ENCODE assay signal across 8 cellular contexts in the genomic region with DNA sequence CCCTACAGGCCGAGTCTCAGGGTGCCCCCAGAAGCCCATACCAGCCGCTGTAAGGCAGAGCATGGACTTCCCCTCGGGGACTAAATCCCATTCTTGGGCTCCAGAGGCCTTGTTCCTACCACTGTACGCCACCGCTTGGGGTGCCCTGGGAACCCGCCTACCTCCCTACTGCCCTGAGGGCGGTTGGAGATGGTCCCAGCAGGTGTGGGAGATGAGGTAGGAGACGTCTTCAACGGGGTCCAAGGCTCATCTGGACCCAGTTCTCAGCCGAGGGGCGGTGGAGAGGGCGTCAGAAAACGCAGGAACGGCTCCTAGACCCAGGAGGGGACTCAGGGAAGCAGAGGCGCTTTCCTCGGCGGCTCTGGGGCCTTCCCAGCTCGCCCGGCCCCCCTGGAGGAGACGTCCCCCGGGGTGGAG. TPM values are rescaled to one million over a fixed set of nuclear protein-coding genes. Genes with fewer than 3 reads are reported as not detected.
DNase-seq lines count a peak whose midpoint lies in the region; ATAC-seq and TF ChIP-seq lines count a peak whose summit lies in the region.

No MANE protein-coding gene starts in this region.

- H3K27ac ChIP-seq in cardiac muscle cell (peak overlapping the region; percentile 83), upper lobe of left lung (peak overlapping the region in 2 of 4 donors; percentile 55 to 56)

- no peak for ATAC-seq in Right ventricle myocardium superior (ENCODE audit: poor library complexity)
- ATAC-seq in effector memory CD8-positive, alpha-beta T cell (replicated peaks): no peak
- ATAC-seq in naive thymus-derived CD8-positive, alpha-beta T cell: no peak
- no peak for ATAC-seq in upper lobe of left lung (ENCODE audit: low FRiP score in 2 of 2)
- no peak for ATAC-seq in HG02840 (IDR thresholded peaks at IDR 0.05; ENCODE audit: low FRiP score, unreplicated experiment)

- intact Hi-C loops in Right ventricle myocardium superior (cut with DNase I): no loop called here

- no peaks in the 10 kb centered on the region for H3K9me3 ChIP-seq in cardiac muscle cell (ENCODE audit: low read depth)
- peaks cover 8 to 48% (median 24%) of the 10 kb centered on the region in 4 donors for H3K9me3 ChIP-seq in upper lobe of left lung

- no peaks in the 10 kb centered on the region for H3K27me3 ChIP-seq in cardiac muscle cell
- no peaks in the 10 kb centered on the region for H3K27me3 ChIP-seq in upper lobe of left lung

- H3K4me1 ChIP-seq in cardiac muscle cell (ENCODE audit: low read depth) (peaks cover under 1% of the 10 kb centered on the region), upper lobe of left lung (peaks cover 13 to 23% (median 14%) of the 10 kb centered on the region in 4 donors)

- peak overlapping the region; percentile 90 to 92 for H3K4me3 Mint-ChIP-seq in effector memory CD8-positive, alpha-beta T cell
- peak overlapping the region in 7 of 10 donors; percentile 26 to 98 (median 96) for H3K4me3 Mint-ChIP-seq in naive thymus-derived CD8-positive, alpha-beta T cell

- POLR2A ChIA-PET in naive thymus-derived CD8-positive, alpha-beta T cell (lab: Charles Lee): interaction anchor here (0.7 to 1.9 kb wide), 8 partner anchors 31 to 164 kb away, joined by 3 to 6 read pairs (median 4); a partner anchor contains a TSS

- H3K4me3 ChIP-seq in cardiac muscle cell (no peak overlapping the region), upper lobe of left lung (peak overlapping the region in 3 of 4 donors; percentile 47 to 82 (median 74))

- DNase-seq in cardiac muscle cell (ENCODE audit: low read depth in 1 of 2, low spot score in 1 of 2): no peak
- DNase-seq in Right ventricle myocardium superior: no peak
- no peak for DNase-seq in effector memory CD8-positive, alpha-beta T cell
- DNase-seq in naive thymus-derived CD8-positive, alpha-beta T cell: no peak
- no peak for DNase-seq in upper lobe of left lung
- DNase-seq in Kasumi-1 (lab: John Stamatoyannopoulos, UW): no peak
- DNase-seq in NCI-H345 treated with DMSO at 0.1 percent for 48 hours (lab: John Stamatoyannopoulos, UW; ENCODE audit: unreplicated experiment): no peak

- no peaks in the 10 kb centered on the region for H3K27me3 Mint-ChIP-seq in effector memory CD8-positive, alpha-beta T cell
- no peaks in the 10 kb centered on the region for H3K27me3 Mint-ChIP-seq in naive thymus-derived CD8-positive, alpha-beta T cell

- peaks cover 9 to 32% of the 10 kb centered on the region in 2 donors for H3K9me3 Mint-ChIP-seq in effector memory CD8-positive, alpha-beta T cell
- H3K9me3 Mint-ChIP-seq in naive thymus-derived CD8-positive, alpha-beta T cell: peaks cover 18 to 69% (median 44%) of the 10 kb centered on the region in 9 donors

- TF ChIP-seq POLR2A in upper lobe of left lung (IDR thresholded peaks at IDR 0.05): no peak

- H3K36me3 ChIP-seq in cardiac muscle cell: no peaks in the 10 kb centered on the region
- peaks cover 0 to 3% (median 1%) of the 10 kb centered on the region in 4 donors for H3K36me3 ChIP-seq in upper lobe of left lung

- TF ChIP-seq CTCF in cardiac muscle cell (IDR thresholded peaks at IDR 0.05; ENCODE audit: low read depth, low read length) (no peak), upper lobe of left lung (IDR thresholded peaks at IDR 0.05) (no peak)

- no peak for TF ChIP-seq EP300 in upper lobe of left lung (IDR thresholded peaks at IDR 0.05)

- peaks cover 10 to 15% of the 10 kb centered on the region in 2 donors for H3K4me1 Mint-ChIP-seq in effector memory CD8-positive, alpha-beta T cell (ENCODE audit: low read depth in 2 of 2)
- H3K4me1 Mint-ChIP-seq in naive thymus-derived CD8-positive, alpha-beta T cell: peaks cover 14 to 30% (median 26%) of the 10 kb centered on the region in 4 donors

- peaks cover 14% of the 10 kb centered on the region for H3K36me3 Mint-ChIP-seq in effector memory CD8-positive, alpha-beta T cell (ENCODE audit: insufficient read depth)
- peaks cover 35 to 45% (median 39%) of the 10 kb centered on the region in 3 donors for H3K36me3 Mint-ChIP-seq in naive thymus-derived CD8-positive, alpha-beta T cell

- 54 to 100% methylated on average over 1 to 13 of the region's 21 CpGs for WGBS in upper lobe of left lung, 2 donors

- H3K27ac Mint-ChIP-seq in effector memory CD8-positive, alpha-beta T cell: peak overlapping the region in 1 of 2 donors; percentile 79
- H3K27ac Mint-ChIP-seq in naive thymus-derived CD8-positive, alpha-beta T cell: peak overlapping the region in 2 of 10 donors; percentile 9 to 92

RNA-seq across cellular contexts. Expression of a gene that starts 0.8 kb away (rescaled TPM):
- total RNA-seq in cardiac muscle cell (16.0 and 18.2 TPM in 2 replicates), Right ventricle myocardium superior (3.8 TPM), upper lobe of left lung (1 to 10 TPM in 5 of 6 donors, under 1 TPM in 1; 0.78 to 3.3 (median 2.6) TPM)
- 11.7 and 13.9 TPM in 2 replicates for polyA plus RNA-seq in cardiac muscle cell
- 10 to 100 TPM; 23.9 to 24.9 TPM for total RNA-seq in naive thymus-derived CD8-positive, alpha-beta T cell
- polyA plus RNA-seq in naive thymus-derived CD8-positive, alpha-beta T cell: 10 to 100 TPM in 1 of 3 donors, 1 to 10 TPM in 2; 4.2 to 11.4 (median 7.9) TPM

RNA-seq across cellular contexts. Expression of a gene that starts 4.4 kb away (rescaled TPM):
- 6.8 and 7.8 TPM in 2 replicates for total RNA-seq in cardiac muscle cell
- 6.2 and 7.6 TPM in 2 replicates for polyA plus RNA-seq in cardiac muscle cell
- total RNA-seq in Right ventricle myocardium superior: 4.2 TPM
- total RNA-seq in naive thymus-derived CD8-positive, alpha-beta T cell: 10 to 100 TPM; 14.4 to 16.0 TPM
- 1 to 10 TPM; 4.1 to 7.6 (median 4.3) TPM for polyA plus RNA-seq in naive thymus-derived CD8-positive, alpha-beta T cell
- total RNA-seq in upper lobe of left lung: 1 to 10 TPM in 5 of 6 donors, under 1 TPM in 1; 0.55 to 6.1 (median 3.6) TPM

RNA-seq across cellular contexts. Expression of a gene that starts 16.6 kb away (rescaled TPM):
- total RNA-seq in cardiac muscle cell (7.1 and 9.3 TPM in 2 replicates), Right ventricle myocardium superior (3.7 TPM), upper lobe of left lung (1 to 10 TPM; 1.7 to 7.3 (median 3.0) TPM)
- 6.4 and 6.5 TPM in 2 replicates for polyA plus RNA-seq in cardiac muscle cell
- 10 to 100 TPM; 11.6 to 14.2 TPM for total RNA-seq in naive thymus-derived CD8-positive, alpha-beta T cell
- polyA plus RNA-seq in naive thymus-derived CD8-positive, alpha-beta T cell: 1 to 10 TPM in 2 of 3 donors, under 1 TPM in 1; 0.98 to 5.6 (median 5.4) TPM

RNA-seq across cellular contexts. Expression of a gene that starts 23.4 kb away (rescaled TPM):
- 42.6 and 62.4 TPM in 2 replicates for total RNA-seq in cardiac muscle cell
- polyA plus RNA-seq in cardiac muscle cell: 9.8 and 9.9 TPM in 2 replicates
- 8.0 TPM for total RNA-seq in Right ventricle myocardium superior
- 10 to 100 TPM; 49.5 to 51.1 TPM for total RNA-seq in naive thymus-derived CD8-positive, alpha-beta T cell
- 10 to 100 TPM in 1 of 3 donors, 1 to 10 TPM in 2; 4.1 to 17.8 (median 6.1) TPM for polyA plus RNA-seq in naive thymus-derived CD8-positive, alpha-beta T cell
- total RNA-seq in upper lobe of left lung: 10 to 100 TPM in 1 of 6 donors, 1 to 10 TPM in 5; 4.3 to 11.1 (median 7.4) TPM

RNA-seq across cellular contexts. Expression of a gene that starts 30.9 kb away (rescaled TPM):
- 55.0 and 76.0 TPM in 2 replicates for total RNA-seq in cardiac muscle cell
- polyA plus RNA-seq in cardiac muscle cell: 18.6 and 27.4 TPM in 2 replicates
- total RNA-seq in Right ventricle myocardium superior: 15.7 TPM
- 10 to 100 TPM; 45.6 to 48.1 TPM for total RNA-seq in naive thymus-derived CD8-positive, alpha-beta T cell
- 10 to 100 TPM in 2 of 3 donors, 1 to 10 TPM in 1; 9.6 to 15.1 (median 13.7) TPM for polyA plus RNA-seq in naive thymus-derived CD8-positive, alpha-beta T cell
- total RNA-seq in upper lobe of left lung: 10 to 100 TPM; 11.5 to 18.5 (median 16.1) TPM
